13 cellular contexts compared by ENCODE assay signal in genomic region chr12:12915654-12916053, GRCh38. TPM values are rescaled to one million over a fixed set of nuclear protein-coding genes. Genes with fewer than 3 reads are reported as not detected.
DNase-seq lines count a peak whose midpoint lies in the region; ATAC-seq and TF ChIP-seq lines count a peak whose summit lies in the region.
"Had no signal": no experiment of that assay in that cellular context is flagged by ENCODE, and none has a peak within 500 bp of the region (broad histone marks: within the 10 kb centered on the region; RNA-seq: fewer than 3 reads in every experiment).

No MANE protein-coding gene starts in this region.

- H2BK15ac ChIP-seq in mesendoderm (replicated peaks; ENCODE audit: low read depth) = no peak overlapping the region

- H3K9me3 ChIP-seq in Loucy (ENCODE audit: insufficient read depth, low read depth, low read length) (no peaks in the 10 kb centered on the region), osteoblast (ENCODE audit: low read depth, low read length) (no peaks in the 10 kb centered on the region)

- H3K4ac ChIP-seq in mesendoderm (ENCODE audit: low read depth, low read length) = no peak overlapping the region

- H3K79me2 ChIP-seq in Loucy (ENCODE audit: insufficient read depth, low read length) (no peaks in the 10 kb centered on the region), mesendoderm (ENCODE audit: control insufficient read depth, insufficient read depth, low read length) (no peaks in the 10 kb centered on the region), osteoblast (ENCODE audit: insufficient read depth, low read length) (no peaks in the 10 kb centered on the region)

- no peaks in the 10 kb centered on the region for H4K20me1 ChIP-seq in Loucy (ENCODE audit: insufficient read depth, low read length, poor library complexity, severe bottlenecking)
- no peaks in the 10 kb centered on the region for H4K20me1 ChIP-seq in osteoblast (ENCODE audit: insufficient read depth, low read length)

- H3K18ac ChIP-seq in mesendoderm (ENCODE audit: low read length) = no peak overlapping the region

- H3K79me1 ChIP-seq in mesendoderm (ENCODE audit: low read length) = no peaks in the 10 kb centered on the region

- H3K27ac ChIP-seq in mesendoderm (ENCODE audit: low read depth, low read length) (no peak overlapping the region), osteoblast (ENCODE audit: low read depth, low read length) (no peak overlapping the region)

- no peak for ATAC-seq in left ventricle myocardium superior

- H3K56ac ChIP-seq in mesendoderm (ENCODE audit: low read length) = no peak overlapping the region

- no peak overlapping the region for H3K9ac ChIP-seq in Loucy (ENCODE audit: low read depth, low read length, poor library complexity, severe bottlenecking)
- no peak overlapping the region for H3K9ac ChIP-seq in mesendoderm (ENCODE audit: low read length)

- H3K4me2 ChIP-seq in Loucy (ENCODE audit: low read depth, low read length, poor library complexity, severe bottlenecking) (no peak overlapping the region), mesendoderm (ENCODE audit: low read length) (no peak overlapping the region), osteoblast (ENCODE audit: insufficient read depth, low read length) (no peak overlapping the region)

- no peaks in the 10 kb centered on the region for H3K36me3 ChIP-seq in Loucy (ENCODE audit: insufficient read depth, low read length)
- H3K36me3 ChIP-seq in mesendoderm (ENCODE audit: control insufficient read depth, insufficient read depth, low read length) = no peaks in the 10 kb centered on the region
- H3K36me3 ChIP-seq in osteoblast (ENCODE audit: insufficient read depth, low read length) = peaks cover 17% of the 10 kb centered on the region

- DNase-seq in ELF-1 (ENCODE audit: low read depth, low spot score) (peak; percentile 51), cerebellar cortex (ENCODE audit: low spot score) (peak; percentile 61), mesendoderm (peak; percentile 73), AML-193 (lab: John Stamatoyannopoulos, UW) (no peak), cortex of kidney (lab: John Stamatoyannopoulos, UW) (no peak), left ventricle myocardium superior (no peak), osteoblast (ENCODE audit: insufficient read length, low spot score, missing footprints) (no peak)

- H2BK120ac ChIP-seq in mesendoderm (ENCODE audit: low read depth, low read length) = no peak overlapping the region

- TF ChIP-seq CTCF in Loucy (conservative IDR thresholded peaks at IDR 0.05; ENCODE audit: low read length) (no peak), osteoblast (IDR thresholded peaks at IDR 0.05; ENCODE audit: extremely low read depth, low read depth, low read length) (no peak)

- H3K27me3 ChIP-seq in Loucy (ENCODE audit: insufficient read depth, low read length, poor library complexity, severe bottlenecking) (no peaks in the 10 kb centered on the region), mesendoderm (ENCODE audit: insufficient read depth, low read length, poor library complexity) (no peaks in the 10 kb centered on the region), osteoblast (ENCODE audit: insufficient read depth, low read length) (no peaks in the 10 kb centered on the region)

- no peak overlapping the region for H4K5ac ChIP-seq in mesendoderm (ENCODE audit: low read length)

- no peak overlapping the region for H2BK5ac ChIP-seq in mesendoderm (ENCODE audit: low read length)

- WGBS in mesendoderm (ENCODE audit: extremely low coverage, insufficient coverage, low lambda C conversion rate) = no CpG with 5 or more reads among the region's 10 CpGs

- H2AK5ac ChIP-seq in mesendoderm (ENCODE audit: low read length) = no peak overlapping the region

- 0 out of 2 replicates have a peak overlapping the region, but pooled peaks have one; percentile 18 for H2AFZ ChIP-seq in Loucy (ENCODE audit: low read length)
- H2AFZ ChIP-seq in osteoblast (ENCODE audit: low read length) = no peak overlapping the region

- intact Hi-C loops in left ventricle myocardium superior (cut with micrococcal nuclease) = loop anchor here (2.0 to 10.0 kb wide), 3 partner anchors 67 to 297 kb away; no protein-coding TSS in a partner anchor

- H3K4me1 ChIP-seq in Loucy (ENCODE audit: insufficient read depth, low read length, poor library complexity, severe bottlenecking) = peaks cover 9% of the 10 kb centered on the region
- no peaks in the 10 kb centered on the region for H3K4me1 ChIP-seq in mesendoderm (ENCODE audit: control insufficient read depth, low read depth, low read length)
- H3K4me1 ChIP-seq in osteoblast (ENCODE audit: insufficient read depth, low read length) = peaks cover 16% of the 10 kb centered on the region

- no peaks in the 10 kb centered on the region for H3F3A ChIP-seq in Loucy (ENCODE audit: low read depth)

- H3K9me2 ChIP-seq in Loucy (replicated peaks; ENCODE audit: low read depth, low read length) = no peaks in the 10 kb centered on the region

- no peak overlapping the region for H4K8ac ChIP-seq in mesendoderm (ENCODE audit: low read depth, low read length)

- H3K4me3 ChIP-seq in Loucy (ENCODE audit: low read length, poor library complexity, severe bottlenecking) (no peak overlapping the region), mesendoderm (ENCODE audit: low read length) (no peak overlapping the region), osteoblast (ENCODE audit: insufficient read depth, low read length) (no peak overlapping the region)

- no peak overlapping the region for H3K23ac ChIP-seq in mesendoderm (ENCODE audit: low read length)

RNA-seq across cellular contexts. Expression of gene GPRC5A, which starts 24.3 kb away (rescaled TPM):
- polyA plus RNA-seq in mesendoderm (2013, experiment 1 of 2) = 0.59 TPM
- 0.52 TPM for polyA plus RNA-seq in mesendoderm (2013, experiment 2 of 2)
- total RNA-seq in left ventricle myocardium superior (1.9 TPM), osteoblast (2.7 and 4.7 TPM in 2 replicates)

RNA-seq across cellular contexts. Expression of gene GPRC5D, which starts 36.3 kb away (rescaled TPM):
- not detected for polyA plus RNA-seq in mesendoderm (2013, experiment 1 of 2)
- not detected for polyA plus RNA-seq in mesendoderm (2013, experiment 2 of 2)
- total RNA-seq in left ventricle myocardium superior (not detected), osteoblast (not detected in 2 replicates)
- total RNA-seq: epithelial cell of proximal tubule, omental fat pad, Right ventricle myocardium inferior, sciatic nerve, T-cell had no signal

Comparison
In these comparisons a context has a peak if more than half of its experiments do, and no peak if none do; other contexts are left out.
1. DNase-seq: peak in ELF-1 (single experiment), cerebellar cortex (single experiment) and mesendoderm (single experiment); none in AML-193 (0 of 2), cortex of kidney (single experiment), left ventricle myocardium superior (single experiment) and osteoblast (single experiment).